ENCODE assay signal across 2 cellular contexts in genomic region chr3:185292238-185292637, GRCh38.
TF ChIP-seq lines count a peak whose summit lies in the region.

No MANE protein-coding gene starts in this region.

TF ChIP-seq in K562, 482 proteins besides CTCF, POLR2A, EP300 and RAD21:
- TF ChIP-seq ZNF347 (CRISPR knock-in tag; IDR thresholded peaks at IDR 0.05; ENCODE audit: low read depth) (no peak), NCOA6 (IDR thresholded peaks at IDR 0.05) (no peak), KLF13 (tag; IDR thresholded peaks at IDR 0.05; ENCODE audit: borderline replicate concordance, low read depth) (no peak), MYBL2 (IDR thresholded peaks at IDR 0.05; ENCODE audit: low read depth) (no peak), MYBL2 (CRISPR knock-in tag; IDR thresholded peaks at IDR 0.05; ENCODE audit: borderline replicate concordance) (no peak), ZNF282 (CRISPR knock-in tag; IDR thresholded peaks at IDR 0.05) (no peak), HNRNPH1 (optimal IDR thresholded peaks at IDR 0.05; ENCODE audit: low read depth, low read length) (no peak), BCL6 (CRISPR knock-in tag; IDR thresholded peaks at IDR 0.05) (no peak), HNRNPL (IDR thresholded peaks at IDR 0.05; ENCODE audit: low read depth, low read length) (no peak), FOSL1 (tag; conservative IDR thresholded peaks at IDR 0.05) (no peak), ATF6 (CRISPR knock-in tag; IDR thresholded peaks at IDR 0.05) (no peak)

TF ChIP-seq in GM12891, 5 proteins besides CTCF, POLR2A, EP300 and RAD21:
- no peak for TF ChIP-seq TAF1 (IDR thresholded peaks at IDR 0.05; ENCODE audit: low read depth, low read length)
- TF ChIP-seq POU2F2 (IDR thresholded peaks at IDR 0.05; ENCODE audit: low read depth, low read length), result no peak
- TF ChIP-seq PAX5 (IDR thresholded peaks at IDR 0.05; ENCODE audit: insufficient read depth, low read length, severe bottlenecking), result no peak
- TF ChIP-seq POLR2AphosphoS5 (IDR thresholded peaks at IDR 0.05; ENCODE audit: low read depth, low read length), result no peak
- TF ChIP-seq SPI1 (IDR thresholded peaks at IDR 0.05; ENCODE audit: low read depth, low read length), result no peak
TF ChIP-seq in GM12891: peak in this region for 0.
